ENCODE assay signal across 1 cellular context in the genomic region with DNA sequence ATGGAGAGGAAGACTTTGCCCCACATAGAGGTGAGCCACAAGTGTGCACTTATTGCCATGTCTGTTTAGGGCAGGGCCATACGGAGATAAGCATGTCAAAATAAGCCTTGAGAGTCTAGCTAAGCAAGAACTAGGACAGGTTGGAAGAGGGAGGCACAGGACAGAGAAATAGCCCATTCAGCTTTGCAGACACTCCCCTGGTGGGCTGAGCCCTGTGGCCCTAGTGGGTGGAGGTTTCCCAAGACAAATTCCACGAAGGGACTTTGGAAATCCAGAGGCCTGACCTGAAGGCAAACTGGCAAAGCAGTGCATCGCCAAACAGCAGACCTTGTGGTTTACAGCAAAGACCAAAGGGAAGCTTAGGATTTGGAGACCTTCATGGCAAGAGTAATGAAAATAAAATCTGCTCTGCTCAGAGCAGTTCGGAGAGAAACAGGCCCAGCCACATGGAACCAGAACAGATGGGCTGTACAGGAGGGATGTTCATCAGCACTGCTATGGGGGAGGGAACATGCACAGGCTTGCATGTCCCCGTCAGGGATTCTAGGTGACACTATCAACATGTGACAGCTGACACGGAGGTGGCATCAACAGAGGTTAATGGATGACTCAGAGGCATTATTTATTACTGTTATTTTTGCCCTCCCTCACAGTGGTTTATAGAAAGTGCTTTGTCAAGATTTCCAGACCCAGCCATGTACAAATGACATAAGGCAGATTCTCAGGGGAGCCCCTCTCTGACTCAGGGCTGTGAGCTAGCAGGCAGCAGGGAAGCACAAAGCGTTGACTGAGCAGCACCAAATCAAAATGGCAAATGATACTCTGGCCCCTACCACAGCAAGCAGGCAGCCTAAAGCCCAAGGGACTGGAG.
A peak's percentile ranks its signal among the peaks of the same experiment; 100 is the strongest.
TF ChIP-seq lines count a peak whose summit lies in the region.

No MANE protein-coding gene starts in this region.

TF ChIP-seq in K562, 482 proteins besides CTCF, POLR2A, EP300 and RAD21 (continued from another document and continues in another):
- TF ChIP-seq, protein P1, sequence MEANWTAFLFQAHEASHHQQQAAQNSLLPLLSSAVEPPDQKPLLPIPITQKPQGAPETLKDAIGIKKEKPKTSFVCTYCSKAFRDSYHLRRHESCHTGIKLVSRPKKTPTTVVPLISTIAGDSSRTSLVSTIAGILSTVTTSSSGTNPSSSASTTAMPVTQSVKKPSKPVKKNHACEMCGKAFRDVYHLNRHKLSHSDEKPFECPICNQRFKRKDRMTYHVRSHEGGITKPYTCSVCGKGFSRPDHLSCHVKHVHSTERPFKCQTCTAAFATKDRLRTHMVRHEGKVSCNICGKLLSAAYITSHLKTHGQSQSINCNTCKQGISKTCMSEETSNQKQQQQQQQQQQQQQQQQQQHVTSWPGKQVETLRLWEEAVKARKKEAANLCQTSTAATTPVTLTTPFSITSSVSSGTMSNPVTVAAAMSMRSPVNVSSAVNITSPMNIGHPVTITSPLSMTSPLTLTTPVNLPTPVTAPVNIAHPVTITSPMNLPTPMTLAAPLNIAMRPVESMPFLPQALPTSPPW (CRISPR knock-in tag; IDR thresholded peaks at IDR 0.05) = peak; percentile 53
- TF ChIP-seq, protein P2, sequence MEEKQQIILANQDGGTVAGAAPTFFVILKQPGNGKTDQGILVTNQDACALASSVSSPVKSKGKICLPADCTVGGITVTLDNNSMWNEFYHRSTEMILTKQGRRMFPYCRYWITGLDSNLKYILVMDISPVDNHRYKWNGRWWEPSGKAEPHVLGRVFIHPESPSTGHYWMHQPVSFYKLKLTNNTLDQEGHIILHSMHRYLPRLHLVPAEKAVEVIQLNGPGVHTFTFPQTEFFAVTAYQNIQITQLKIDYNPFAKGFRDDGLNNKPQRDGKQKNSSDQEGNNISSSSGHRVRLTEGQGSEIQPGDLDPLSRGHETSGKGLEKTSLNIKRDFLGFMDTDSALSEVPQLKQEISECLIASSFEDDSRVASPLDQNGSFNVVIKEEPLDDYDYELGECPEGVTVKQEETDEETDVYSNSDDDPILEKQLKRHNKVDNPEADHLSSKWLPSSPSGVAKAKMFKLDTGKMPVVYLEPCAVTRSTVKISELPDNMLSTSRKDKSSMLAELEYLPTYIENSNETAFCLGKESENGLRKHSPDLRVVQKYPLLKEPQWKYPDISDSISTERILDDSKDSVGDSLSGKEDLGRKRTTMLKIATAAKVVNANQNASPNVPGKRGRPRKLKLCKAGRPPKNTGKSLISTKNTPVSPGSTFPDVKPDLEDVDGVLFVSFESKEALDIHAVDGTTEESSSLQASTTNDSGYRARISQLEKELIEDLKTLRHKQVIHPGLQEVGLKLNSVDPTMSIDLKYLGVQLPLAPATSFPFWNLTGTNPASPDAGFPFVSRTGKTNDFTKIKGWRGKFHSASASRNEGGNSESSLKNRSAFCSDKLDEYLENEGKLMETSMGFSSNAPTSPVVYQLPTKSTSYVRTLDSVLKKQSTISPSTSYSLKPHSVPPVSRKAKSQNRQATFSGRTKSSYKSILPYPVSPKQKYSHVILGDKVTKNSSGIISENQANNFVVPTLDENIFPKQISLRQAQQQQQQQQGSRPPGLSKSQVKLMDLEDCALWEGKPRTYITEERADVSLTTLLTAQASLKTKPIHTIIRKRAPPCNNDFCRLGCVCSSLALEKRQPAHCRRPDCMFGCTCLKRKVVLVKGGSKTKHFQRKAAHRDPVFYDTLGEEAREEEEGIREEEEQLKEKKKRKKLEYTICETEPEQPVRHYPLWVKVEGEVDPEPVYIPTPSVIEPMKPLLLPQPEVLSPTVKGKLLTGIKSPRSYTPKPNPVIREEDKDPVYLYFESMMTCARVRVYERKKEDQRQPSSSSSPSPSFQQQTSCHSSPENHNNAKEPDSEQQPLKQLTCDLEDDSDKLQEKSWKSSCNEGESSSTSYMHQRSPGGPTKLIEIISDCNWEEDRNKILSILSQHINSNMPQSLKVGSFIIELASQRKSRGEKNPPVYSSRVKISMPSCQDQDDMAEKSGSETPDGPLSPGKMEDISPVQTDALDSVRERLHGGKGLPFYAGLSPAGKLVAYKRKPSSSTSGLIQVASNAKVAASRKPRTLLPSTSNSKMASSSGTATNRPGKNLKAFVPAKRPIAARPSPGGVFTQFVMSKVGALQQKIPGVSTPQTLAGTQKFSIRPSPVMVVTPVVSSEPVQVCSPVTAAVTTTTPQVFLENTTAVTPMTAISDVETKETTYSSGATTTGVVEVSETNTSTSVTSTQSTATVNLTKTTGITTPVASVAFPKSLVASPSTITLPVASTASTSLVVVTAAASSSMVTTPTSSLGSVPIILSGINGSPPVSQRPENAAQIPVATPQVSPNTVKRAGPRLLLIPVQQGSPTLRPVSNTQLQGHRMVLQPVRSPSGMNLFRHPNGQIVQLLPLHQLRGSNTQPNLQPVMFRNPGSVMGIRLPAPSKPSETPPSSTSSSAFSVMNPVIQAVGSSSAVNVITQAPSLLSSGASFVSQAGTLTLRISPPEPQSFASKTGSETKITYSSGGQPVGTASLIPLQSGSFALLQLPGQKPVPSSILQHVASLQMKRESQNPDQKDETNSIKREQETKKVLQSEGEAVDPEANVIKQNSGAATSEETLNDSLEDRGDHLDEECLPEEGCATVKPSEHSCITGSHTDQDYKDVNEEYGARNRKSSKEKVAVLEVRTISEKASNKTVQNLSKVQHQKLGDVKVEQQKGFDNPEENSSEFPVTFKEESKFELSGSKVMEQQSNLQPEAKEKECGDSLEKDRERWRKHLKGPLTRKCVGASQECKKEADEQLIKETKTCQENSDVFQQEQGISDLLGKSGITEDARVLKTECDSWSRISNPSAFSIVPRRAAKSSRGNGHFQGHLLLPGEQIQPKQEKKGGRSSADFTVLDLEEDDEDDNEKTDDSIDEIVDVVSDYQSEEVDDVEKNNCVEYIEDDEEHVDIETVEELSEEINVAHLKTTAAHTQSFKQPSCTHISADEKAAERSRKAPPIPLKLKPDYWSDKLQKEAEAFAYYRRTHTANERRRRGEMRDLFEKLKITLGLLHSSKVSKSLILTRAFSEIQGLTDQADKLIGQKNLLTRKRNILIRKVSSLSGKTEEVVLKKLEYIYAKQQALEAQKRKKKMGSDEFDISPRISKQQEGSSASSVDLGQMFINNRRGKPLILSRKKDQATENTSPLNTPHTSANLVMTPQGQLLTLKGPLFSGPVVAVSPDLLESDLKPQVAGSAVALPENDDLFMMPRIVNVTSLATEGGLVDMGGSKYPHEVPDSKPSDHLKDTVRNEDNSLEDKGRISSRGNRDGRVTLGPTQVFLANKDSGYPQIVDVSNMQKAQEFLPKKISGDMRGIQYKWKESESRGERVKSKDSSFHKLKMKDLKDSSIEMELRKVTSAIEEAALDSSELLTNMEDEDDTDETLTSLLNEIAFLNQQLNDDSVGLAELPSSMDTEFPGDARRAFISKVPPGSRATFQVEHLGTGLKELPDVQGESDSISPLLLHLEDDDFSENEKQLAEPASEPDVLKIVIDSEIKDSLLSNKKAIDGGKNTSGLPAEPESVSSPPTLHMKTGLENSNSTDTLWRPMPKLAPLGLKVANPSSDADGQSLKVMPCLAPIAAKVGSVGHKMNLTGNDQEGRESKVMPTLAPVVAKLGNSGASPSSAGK (IDR thresholded peaks at IDR 0.05) = peak; percentile 57
- TF ChIP-seq NR2F6 (CRISPR knock-in tag; IDR thresholded peaks at IDR 0.05) = no peak; the same call in 1 of the 2 replicates
- TF ChIP-seq CSDE1 (IDR thresholded peaks at IDR 0.05) = no peak
- TF ChIP-seq TAF7 (tag; IDR thresholded peaks at IDR 0.05) = no peak
- TF ChIP-seq SOX6 (IDR thresholded peaks at IDR 0.05) = peak; percentile 73
- TF ChIP-seq, protein P3, sequence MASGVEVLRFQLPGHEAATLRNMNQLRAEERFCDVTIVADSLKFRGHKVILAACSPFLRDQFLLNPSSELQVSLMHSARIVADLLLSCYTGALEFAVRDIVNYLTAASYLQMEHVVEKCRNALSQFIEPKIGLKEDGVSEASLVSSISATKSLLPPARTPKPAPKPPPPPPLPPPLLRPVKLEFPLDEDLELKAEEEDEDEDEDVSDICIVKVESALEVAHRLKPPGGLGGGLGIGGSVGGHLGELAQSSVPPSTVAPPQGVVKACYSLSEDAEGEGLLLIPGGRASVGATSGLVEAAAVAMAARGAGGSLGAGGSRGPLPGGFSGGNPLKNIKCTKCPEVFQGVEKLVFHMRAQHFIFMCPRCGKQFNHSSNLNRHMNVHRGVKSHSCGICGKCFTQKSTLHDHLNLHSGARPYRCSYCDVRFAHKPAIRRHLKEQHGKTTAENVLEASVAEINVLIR (CRISPR knock-in tag; IDR thresholded peaks at IDR 0.05) = no peak
- no peak for TF ChIP-seq ZNF668 (CRISPR knock-in tag; IDR thresholded peaks at IDR 0.05)
- no peak for TF ChIP-seq ZKSCAN8 (CRISPR knock-in tag; IDR thresholded peaks at IDR 0.05)
- no peak for TF ChIP-seq SUPT5H (IDR thresholded peaks at IDR 0.05)
- TF ChIP-seq SAFB (IDR thresholded peaks at IDR 0.05; ENCODE audit: borderline replicate concordance, low read depth, low read length) = no peak
- no peak for TF ChIP-seq THRAP3 (IDR thresholded peaks at IDR 0.05; ENCODE audit: borderline replicate concordance)
- TF ChIP-seq ZSCAN32 (CRISPR knock-in tag; IDR thresholded peaks at IDR 0.05) = 0 out of 2 replicates have a peak, but pooled peaks have one; percentile 28
- TF ChIP-seq, protein P4, sequence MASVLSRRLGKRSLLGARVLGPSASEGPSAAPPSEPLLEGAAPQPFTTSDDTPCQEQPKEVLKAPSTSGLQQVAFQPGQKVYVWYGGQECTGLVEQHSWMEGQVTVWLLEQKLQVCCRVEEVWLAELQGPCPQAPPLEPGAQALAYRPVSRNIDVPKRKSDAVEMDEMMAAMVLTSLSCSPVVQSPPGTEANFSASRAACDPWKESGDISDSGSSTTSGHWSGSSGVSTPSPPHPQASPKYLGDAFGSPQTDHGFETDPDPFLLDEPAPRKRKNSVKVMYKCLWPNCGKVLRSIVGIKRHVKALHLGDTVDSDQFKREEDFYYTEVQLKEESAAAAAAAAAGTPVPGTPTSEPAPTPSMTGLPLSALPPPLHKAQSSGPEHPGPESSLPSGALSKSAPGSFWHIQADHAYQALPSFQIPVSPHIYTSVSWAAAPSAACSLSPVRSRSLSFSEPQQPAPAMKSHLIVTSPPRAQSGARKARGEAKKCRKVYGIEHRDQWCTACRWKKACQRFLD (CRISPR knock-in tag; IDR thresholded peaks at IDR 0.05) = no peak
- TF ChIP-seq ZNF445 (CRISPR knock-in tag; IDR thresholded peaks at IDR 0.05; ENCODE audit: low read depth) = no peak
- TF ChIP-seq, protein P5, sequence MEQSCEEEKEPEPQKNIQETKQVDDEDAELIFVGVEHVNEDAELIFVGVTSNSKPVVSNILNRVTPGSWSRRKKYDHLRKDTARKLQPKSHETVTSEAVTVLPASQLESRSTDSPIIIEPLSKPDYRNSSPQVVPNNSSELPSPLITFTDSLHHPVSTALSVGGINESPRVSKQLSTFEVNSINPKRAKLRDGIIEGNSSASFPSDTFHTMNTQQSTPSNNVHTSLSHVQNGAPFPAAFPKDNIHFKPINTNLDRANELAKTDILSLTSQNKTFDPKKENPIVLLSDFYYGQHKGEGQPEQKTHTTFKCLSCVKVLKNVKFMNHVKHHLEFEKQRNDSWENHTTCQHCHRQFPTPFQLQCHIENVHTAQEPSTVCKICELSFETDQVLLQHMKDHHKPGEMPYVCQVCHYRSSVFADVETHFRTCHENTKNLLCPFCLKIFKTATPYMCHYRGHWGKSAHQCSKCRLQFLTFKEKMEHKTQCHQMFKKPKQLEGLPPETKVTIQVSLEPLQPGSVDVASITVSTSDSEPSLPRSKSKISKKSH (CRISPR knock-in tag; IDR thresholded peaks at IDR 0.05) = no peak
- no peak for TF ChIP-seq ZNF253 (CRISPR knock-in tag; conservative IDR thresholded peaks at IDR 0.05)
- no peak for TF ChIP-seq KAT7 (CRISPR knock-in tag; IDR thresholded peaks at IDR 0.05; ENCODE audit: borderline replicate concordance)
- TF ChIP-seq NR1H2 (CRISPR knock-in tag; IDR thresholded peaks at IDR 0.05) = no peak
- no peak for TF ChIP-seq CBX1 (IDR thresholded peaks at IDR 0.05; ENCODE audit: low read depth)
- no peak for TF ChIP-seq ARNT (IDR thresholded peaks at IDR 0.05)
- TF ChIP-seq U2AF2 (optimal IDR thresholded peaks at IDR 0.05; ENCODE audit: low read depth, low read length) = no peak
- no peak for TF ChIP-seq TARDBP (IDR thresholded peaks at IDR 0.05)
- no peak for TF ChIP-seq ARHGAP35 (IDR thresholded peaks at IDR 0.05; ENCODE audit: partially characterized antibody)
- TF ChIP-seq GTF2A2 (tag; IDR thresholded peaks at IDR 0.05) = no peak
- TF ChIP-seq, protein P6, sequence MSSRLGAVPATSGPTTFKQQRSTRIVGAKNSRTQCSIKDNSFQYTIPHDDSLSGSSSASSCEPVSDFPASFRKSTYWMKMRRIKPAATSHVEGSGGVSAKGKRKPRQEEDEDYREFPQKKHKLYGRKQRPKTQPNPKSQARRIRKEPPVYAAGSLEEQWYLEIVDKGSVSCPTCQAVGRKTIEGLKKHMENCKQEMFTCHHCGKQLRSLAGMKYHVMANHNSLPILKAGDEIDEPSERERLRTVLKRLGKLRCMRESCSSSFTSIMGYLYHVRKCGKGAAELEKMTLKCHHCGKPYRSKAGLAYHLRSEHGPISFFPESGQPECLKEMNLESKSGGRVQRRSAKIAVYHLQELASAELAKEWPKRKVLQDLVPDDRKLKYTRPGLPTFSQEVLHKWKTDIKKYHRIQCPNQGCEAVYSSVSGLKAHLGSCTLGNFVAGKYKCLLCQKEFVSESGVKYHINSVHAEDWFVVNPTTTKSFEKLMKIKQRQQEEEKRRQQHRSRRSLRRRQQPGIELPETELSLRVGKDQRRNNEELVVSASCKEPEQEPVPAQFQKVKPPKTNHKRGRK (tag; IDR thresholded peaks at IDR 0.05) = no peak
- TF ChIP-seq ZZZ3 (IDR thresholded peaks at IDR 0.05) = no peak
- no peak; the same call in 1 of the 2 replicates for TF ChIP-seq ZBTB7A (IDR thresholded peaks at IDR 0.05; ENCODE audit: borderline replicate concordance, control insufficient read depth, low read depth, low read length)
- no peak; the same call in 1 of the 2 replicates for TF ChIP-seq SMARCA5 (IDR thresholded peaks at IDR 0.05)
- TF ChIP-seq TCF7L2 (IDR thresholded peaks at IDR 0.05; ENCODE audit: low read depth, low read length) = no peak
- no peak for TF ChIP-seq SIN3A (IDR thresholded peaks at IDR 0.05; ENCODE audit: borderline replicate concordance in 2 of 2, control insufficient read depth in 1 of 2, low read depth in 2 of 2, low read length in 2 of 2)
- no peak for TF ChIP-seq CXXC5 (CRISPR knock-in tag; IDR thresholded peaks at IDR 0.05)
- no peak for TF ChIP-seq ZNF764 (CRISPR knock-in tag; IDR thresholded peaks at IDR 0.05; ENCODE audit: low read depth)
- no peak for TF ChIP-seq SREBF2 (CRISPR knock-in tag; IDR thresholded peaks at IDR 0.05)
- no peak for TF ChIP-seq ZBTB1 (CRISPR knock-in tag; IDR thresholded peaks at IDR 0.05; ENCODE audit: borderline replicate concordance, low read depth)
- no peak for TF ChIP-seq ELF1 (tag; IDR thresholded peaks at IDR 0.05)
- peak; percentile 46; the same call in 1 of the 2 replicates for TF ChIP-seq MAFF (IDR thresholded peaks at IDR 0.05; ENCODE audit: low read length)
- TF ChIP-seq CBFB (CRISPR knock-in tag; IDR thresholded peaks at IDR 0.05) = no peak
- no peak for TF ChIP-seq NELFE (IDR thresholded peaks at IDR 0.05; ENCODE audit: insufficient read depth, insufficient read length)
- TF ChIP-seq CREBBP (IDR thresholded peaks at IDR 0.05; ENCODE audit: low read depth, low read length) = no peak
- no peak for TF ChIP-seq SMAD1 (IDR thresholded peaks at IDR 0.05; ENCODE audit: low read depth, low read length, partially characterized antibody)
- TF ChIP-seq, protein P7, sequence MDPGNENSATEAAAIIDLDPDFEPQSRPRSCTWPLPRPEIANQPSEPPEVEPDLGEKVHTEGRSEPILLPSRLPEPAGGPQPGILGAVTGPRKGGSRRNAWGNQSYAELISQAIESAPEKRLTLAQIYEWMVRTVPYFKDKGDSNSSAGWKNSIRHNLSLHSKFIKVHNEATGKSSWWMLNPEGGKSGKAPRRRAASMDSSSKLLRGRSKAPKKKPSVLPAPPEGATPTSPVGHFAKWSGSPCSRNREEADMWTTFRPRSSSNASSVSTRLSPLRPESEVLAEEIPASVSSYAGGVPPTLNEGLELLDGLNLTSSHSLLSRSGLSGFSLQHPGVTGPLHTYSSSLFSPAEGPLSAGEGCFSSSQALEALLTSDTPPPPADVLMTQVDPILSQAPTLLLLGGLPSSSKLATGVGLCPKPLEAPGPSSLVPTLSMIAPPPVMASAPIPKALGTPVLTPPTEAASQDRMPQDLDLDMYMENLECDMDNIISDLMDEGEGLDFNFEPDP (CRISPR knock-in tag; IDR thresholded peaks at IDR 0.05) = no peak
